1 cellular context compared by ENCODE assay signal in genomic region chr19:44753932-44754742, GRCh38.
A peak's percentile ranks its signal among the peaks of the same experiment; 100 is the strongest.
TF ChIP-seq lines count a peak whose summit lies in the region.

No MANE protein-coding gene starts in this region.

TF ChIP-seq in HCT116, 20 proteins besides CTCF, POLR2A, EP300 and RAD21:
- TF ChIP-seq CEBPB (IDR thresholded peaks at IDR 0.05; ENCODE audit: low read depth) (no peak), MAX (IDR thresholded peaks at IDR 0.05) (no peak), SIN3A (IDR thresholded peaks at IDR 0.05; ENCODE audit: low read depth) (no peak), JUND (IDR thresholded peaks at IDR 0.05) (no peak), YY1 (IDR thresholded peaks at IDR 0.05; ENCODE audit: extremely low read depth, insufficient replicate concordance, low read depth, low read length) (no peak), TCF7L2 (IDR thresholded peaks at IDR 0.05; ENCODE audit: borderline replicate concordance, extremely low read depth, insufficient read depth, insufficient read length) (peak; percentile 9), SP1 (IDR thresholded peaks at IDR 0.05; ENCODE audit: low read depth) (peak; percentile 62; the same call in 1 of the 2 replicates), CBX3 (IDR thresholded peaks at IDR 0.05; ENCODE audit: low read depth) (no peak), REST (IDR thresholded peaks at IDR 0.05; ENCODE audit: low read depth) (no peak), SRF (IDR thresholded peaks at IDR 0.05; ENCODE audit: low read depth) (no peak), ZFX (IDR thresholded peaks at IDR 0.05) (peak; percentile 63; the same call in 1 of the 2 replicates), EGR1 (IDR thresholded peaks at IDR 0.05; ENCODE audit: low read depth) (no peak; the same call in 1 of the 2 replicates), EZH2phosphoT487 (IDR thresholded peaks at IDR 0.05; ENCODE audit: borderline replicate concordance) (no peak), FOSL1 (IDR thresholded peaks at IDR 0.05; ENCODE audit: low read depth) (no peak), ZBTB33 (IDR thresholded peaks at IDR 0.05; ENCODE audit: extremely low read depth, insufficient replicate concordance, low read length) (no peak), ELF1 (IDR thresholded peaks at IDR 0.05; ENCODE audit: borderline replicate concordance, low read depth) (no peak), EZH2 (IDR thresholded peaks at IDR 0.05) (no peak), ZNF274 (IDR thresholded peaks at IDR 0.05; ENCODE audit: low read depth, low read length) (no peak), ATF3 (IDR thresholded peaks at IDR 0.05) (no peak), POLR2AphosphoS5 (IDR thresholded peaks at IDR 0.05; ENCODE audit: low read depth, low read length) (peak; percentile 71)
